In genomic region chr2:41420872-41421271, GRCh38 we compare ENCODE assay signal across 4 cellular contexts.
"Had no signal": no experiment of that assay in that cellular context is flagged by ENCODE, and none has a peak within 500 bp of the region (broad histone marks: within the 10 kb centered on the region; RNA-seq: fewer than 3 reads in every experiment).

No MANE protein-coding gene starts in this region.

- H3K4me2 ChIP-seq: GM23338 had no signal

- DNase-seq: H9, HCEC 1CT, IMR-90 had no signal

- H2AFZ ChIP-seq: GM23338 had no signal

- H3K4me3 ChIP-seq: GM23338 had no signal

- ATAC-seq: GM23338 had no signal
